14 cellular contexts compared by ENCODE assay signal in the genomic region with DNA sequence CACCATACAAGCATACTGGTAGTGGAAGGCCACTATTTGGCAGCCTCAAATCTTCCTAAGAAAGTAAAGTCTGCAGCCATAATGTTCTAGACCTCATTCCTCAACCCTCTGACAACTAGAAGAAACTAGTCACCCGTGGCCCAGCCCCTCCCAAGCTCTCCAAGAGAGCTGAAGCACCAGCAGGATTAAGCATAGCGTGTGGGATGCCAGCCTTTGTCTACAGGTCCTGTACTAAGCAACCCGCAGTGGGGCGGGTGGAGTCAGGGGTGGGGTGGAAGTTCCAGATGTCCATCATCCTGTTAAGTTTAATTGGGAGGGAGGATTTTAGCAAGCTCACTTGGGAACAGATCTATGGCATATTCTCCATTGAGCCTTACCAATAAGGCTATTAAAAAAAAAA. TPM values are rescaled to one million over a fixed set of nuclear protein-coding genes. Genes with fewer than 3 reads are reported as not detected.
DNase-seq lines count a peak whose midpoint lies in the region; ATAC-seq, FAIRE-seq and TF ChIP-seq lines count a peak whose summit lies in the region.
"Had no signal": no experiment of that assay in that cellular context is flagged by ENCODE, and none has a peak within 500 bp of the region (broad histone marks: within the 10 kb centered on the region; RNA-seq: fewer than 3 reads in every experiment).

No MANE protein-coding gene starts in this region.

- H3K27ac ChIP-seq in left ventricle myocardium inferior (replicated peaks): no peak overlapping the region
- H3K27ac ChIP-seq in upper lobe of right lung: no peak overlapping the region
- H3K27ac ChIP-seq: cardiac muscle cell, SJSA1 had no signal

- H3K9me3 ChIP-seq in left ventricle myocardium inferior (replicated peaks) (no peaks in the 10 kb centered on the region), upper lobe of right lung (no peaks in the 10 kb centered on the region)
- H3K9me3 ChIP-seq: SJSA1 had no signal

- H3K36me3 Mint-ChIP-seq in mesothelial cell of epicardium: peaks cover 10% of the 10 kb centered on the region
- peaks cover 8 to 16% of the 10 kb centered on the region in 2 donors for H3K36me3 Mint-ChIP-seq in stimulated activated naive B cell treated with anti-CD40 and anti-IgM and Interleukin-4, amounts not matched to agents 10 μg/mL and 1 μg/mL and 100 μg/mL, for 72 hours
- peaks cover 18% of the 10 kb centered on the region for H3K36me3 Mint-ChIP-seq in activated T-helper 2 cell treated with anti-CD3 and anti-CD28 coated beads, Interferon-gamma antibody, Interleukin-2, Interleukin-4, amounts not matched to agents 10 μg/mL and 5 μg/mL and 100 μg/mL, durations not matched to agents 14 hours and 24 hours and 36 hours (ENCODE audit: low read depth)

- H3K27me3 Mint-ChIP-seq in mesothelial cell of epicardium (ENCODE audit: low read depth): no peaks in the 10 kb centered on the region
- H3K27me3 Mint-ChIP-seq in stimulated activated naive B cell treated with anti-CD40 and anti-IgM and Interleukin-4, amounts not matched to agents 10 μg/mL and 1 μg/mL and 100 μg/mL, for 72 hours: no peaks in the 10 kb centered on the region
- H3K27me3 Mint-ChIP-seq in activated T-helper 2 cell treated with anti-CD3 and anti-CD28 coated beads, Interferon-gamma antibody, Interleukin-2, Interleukin-4, amounts not matched to agents 10 μg/mL and 5 μg/mL and 100 μg/mL, durations not matched to agents 14 hours and 24 hours and 36 hours (ENCODE audit: low read depth): no peaks in the 10 kb centered on the region

- H3K4me1 ChIP-seq in left ventricle myocardium inferior (peaks cover 27% of the 10 kb centered on the region), upper lobe of right lung (peaks cover 23% of the 10 kb centered on the region)
- H3K4me1 ChIP-seq: SJSA1 had no signal

- H3K4me3 ChIP-seq in left ventricle myocardium inferior: no peak overlapping the region
- no peak overlapping the region for H3K4me3 ChIP-seq in bronchial epithelial cell (ENCODE audit: low read depth, low read length)
- H3K4me3 ChIP-seq in upper lobe of right lung: no peak overlapping the region
- H3K4me3 ChIP-seq: cardiac muscle cell, SJSA1 had no signal

- ATAC-seq in left cardiac atrium (peak in 1 of 2 donors; percentile 55), upper lobe of right lung (peak; percentile 73)
- ATAC-seq in stimulated activated naive B cell treated with anti-CD40 and anti-IgM and Interleukin-4, amounts not matched to agents 10 μg/mL and 1 μg/mL and 100 μg/mL, for 72 hours (replicated peaks): no peak

- no peak overlapping the region for H3K4me3 Mint-ChIP-seq in mesothelial cell of epicardium
- H3K4me3 Mint-ChIP-seq in stimulated activated naive B cell treated with anti-CD40 and anti-IgM and Interleukin-4, amounts not matched to agents 10 μg/mL and 1 μg/mL and 100 μg/mL, for 72 hours: no peak overlapping the region
- H3K4me3 Mint-ChIP-seq in activated T-helper 2 cell treated with anti-CD3 and anti-CD28 coated beads, Interferon-gamma antibody, Interleukin-2, Interleukin-4, amounts not matched to agents 10 μg/mL and 5 μg/mL and 100 μg/mL, durations not matched to agents 14 hours and 24 hours and 36 hours (ENCODE audit: low read depth): no peak overlapping the region

- H3K27me3 ChIP-seq in left ventricle myocardium inferior (ENCODE audit: low read depth): no peaks in the 10 kb centered on the region
- H3K27me3 ChIP-seq in bronchial epithelial cell (ENCODE audit: control insufficient read depth, insufficient read depth, low read length): no peaks in the 10 kb centered on the region
- no peaks in the 10 kb centered on the region for H3K27me3 ChIP-seq in upper lobe of right lung
- H3K27me3 ChIP-seq: cardiac muscle cell, SJSA1 had no signal

- H3K4me1 Mint-ChIP-seq in mesothelial cell of epicardium: peaks cover 21% of the 10 kb centered on the region
- H3K4me1 Mint-ChIP-seq in stimulated activated naive B cell treated with anti-CD40 and anti-IgM and Interleukin-4, amounts not matched to agents 10 μg/mL and 1 μg/mL and 100 μg/mL, for 72 hours: peaks cover 5 to 21% of the 10 kb centered on the region in 2 donors
- peaks cover 26% of the 10 kb centered on the region for H3K4me1 Mint-ChIP-seq in activated T-helper 2 cell treated with anti-CD3 and anti-CD28 coated beads, Interferon-gamma antibody, Interleukin-2, Interleukin-4, amounts not matched to agents 10 μg/mL and 5 μg/mL and 100 μg/mL, durations not matched to agents 14 hours and 24 hours and 36 hours (ENCODE audit: low read depth)

- H3K9me3 Mint-ChIP-seq in mesothelial cell of epicardium: no peaks in the 10 kb centered on the region
- no peaks in the 10 kb centered on the region for H3K9me3 Mint-ChIP-seq in stimulated activated naive B cell treated with anti-CD40 and anti-IgM and Interleukin-4, amounts not matched to agents 10 μg/mL and 1 μg/mL and 100 μg/mL, for 72 hours
- H3K9me3 Mint-ChIP-seq in activated T-helper 2 cell treated with anti-CD3 and anti-CD28 coated beads, Interferon-gamma antibody, Interleukin-2, Interleukin-4, amounts not matched to agents 10 μg/mL and 5 μg/mL and 100 μg/mL, durations not matched to agents 14 hours and 24 hours and 36 hours: no peaks in the 10 kb centered on the region

- H3K36me3 ChIP-seq in left ventricle myocardium inferior: peaks cover 14% of the 10 kb centered on the region
- H3K36me3 ChIP-seq in bronchial epithelial cell (ENCODE audit: control insufficient read depth, insufficient read depth, low read length): peaks cover 2% of the 10 kb centered on the region
- H3K36me3 ChIP-seq in upper lobe of right lung: peaks cover 10% of the 10 kb centered on the region

- no peak for FAIRE-seq in bronchial epithelial cell (lab: Jason Lieb, UNC)

- intact Hi-C loops in left cardiac atrium (cut with DNase I): no loop called here
- intact Hi-C loops in left ventricle myocardium inferior (cut with micrococcal nuclease): no loop called here
- intact Hi-C loops in upper lobe of right lung (cut with DNase I): no loop called here
- intact Hi-C loops in activated T-helper 2 cell treated with anti-CD3 and anti-CD28 coated beads, Interferon-gamma antibody, Interleukin-2, Interleukin-4, amounts not matched to agents 10 μg/mL and 5 μg/mL and 100 μg/mL, durations not matched to agents 14 hours and 24 hours and 36 hours (cut with micrococcal nuclease): no loop called here

- TF ChIP-seq CTCF in left ventricle myocardium inferior (IDR thresholded peaks at IDR 0.05; ENCODE audit: borderline replicate concordance): no peak
- TF ChIP-seq CTCF in bronchial epithelial cell (IDR thresholded peaks at IDR 0.05; ENCODE audit: insufficient read depth, low read length, severe bottlenecking): no peak
- TF ChIP-seq CTCF in mesothelial cell of epicardium (IDR thresholded peaks at IDR 0.05; ENCODE audit: unreplicated experiment): no peak
- no peak for TF ChIP-seq CTCF in upper lobe of right lung (IDR thresholded peaks at IDR 0.05)

- peak overlapping the region; percentile 44 for H3K27ac Mint-ChIP-seq in mesothelial cell of epicardium
- no peak overlapping the region for H3K27ac Mint-ChIP-seq in stimulated activated naive B cell treated with anti-CD40 and anti-IgM and Interleukin-4, amounts not matched to agents 10 μg/mL and 1 μg/mL and 100 μg/mL, for 72 hours
- H3K27ac Mint-ChIP-seq in activated T-helper 2 cell treated with anti-CD3 and anti-CD28 coated beads, Interferon-gamma antibody, Interleukin-2, Interleukin-4, amounts not matched to agents 10 μg/mL and 5 μg/mL and 100 μg/mL, durations not matched to agents 14 hours and 24 hours and 36 hours: no peak overlapping the region

- DNase-seq in left cardiac atrium: peak; percentile 34
- DNase-seq in left ventricle myocardium inferior: no peak
- DNase-seq in bronchial epithelial cell (ENCODE audit: low read depth): peak; percentile 15
- DNase-seq in mesothelial cell of epicardium (ENCODE audit: low spot score in 2 of 2, unreplicated experiment in 2 of 2): no peak
- peak; percentile 70 for DNase-seq in upper lobe of right lung
- no peak for DNase-seq in stimulated activated naive B cell treated with anti-CD40 and anti-IgM and Interleukin-4, amounts not matched to agents 10 μg/mL and 1 μg/mL and 100 μg/mL, for 72 hours
- no peak for DNase-seq in RKO (ENCODE audit: low spot score)
- DNase-seq in activated T-helper 2 cell treated with anti-CD3 and anti-CD28 coated beads, Interferon-gamma antibody, Interleukin-2, Interleukin-4, amounts not matched to agents 10 μg/mL and 5 μg/mL and 100 μg/mL, durations not matched to agents 14 hours and 24 hours and 36 hours (ENCODE audit: low spot score): no peak
- DNase-seq: activated naive CD4-positive, alpha-beta T cell; COR-L47; MV-4-11; NCI-H2171 treated with DMSO at 0.1 percent for 48 hours had no signal

RNA-seq across cellular contexts. Expression of gene SLC11A2, which starts 14.2 kb away (rescaled TPM):
- 10 to 100 TPM; 47.7 to 56.9 TPM for total RNA-seq in left cardiac atrium
- 25.1 TPM for total RNA-seq in left ventricle myocardium inferior
- total RNA-seq in bronchial epithelial cell: 42.5 and 42.9 TPM in 2 replicates
- 112 to 123 TPM (median 117 TPM) in 3 replicates for total RNA-seq in mesothelial cell of epicardium
- total RNA-seq in upper lobe of right lung: 96.8 TPM
- 56.6 and 62.9 TPM in 2 replicates for total RNA-seq in activated T-helper 2 cell treated with anti-CD3 and anti-CD28 coated beads, Interferon-gamma antibody, Interleukin-2, Interleukin-4, amounts not matched to agents 10 μg/mL and 5 μg/mL and 100 μg/mL, durations not matched to agents 14 hours and 24 hours and 36 hours

RNA-seq across cellular contexts. Expression of gene LETMD1, which starts 36.2 kb away (rescaled TPM):
- total RNA-seq in left cardiac atrium (10 to 100 TPM; 23.7 to 26.7 TPM), left ventricle myocardium inferior (20.6 TPM), bronchial epithelial cell (41.2 and 67.9 TPM in 2 replicates), mesothelial cell of epicardium (71.8 to 77.0 TPM (median 74.4 TPM) in 3 replicates), upper lobe of right lung (71.6 TPM)
- 61.0 and 63.1 TPM in 2 replicates for total RNA-seq in activated T-helper 2 cell treated with anti-CD3 and anti-CD28 coated beads, Interferon-gamma antibody, Interleukin-2, Interleukin-4, amounts not matched to agents 10 μg/mL and 5 μg/mL and 100 μg/mL, durations not matched to agents 14 hours and 24 hours and 36 hours

RNA-seq across cellular contexts. Expression of gene HIGD1C, which starts 59.6 kb away (rescaled TPM):
- total RNA-seq in left cardiac atrium (not detected), left ventricle myocardium inferior (not detected), bronchial epithelial cell (not detected in 2 replicates), mesothelial cell of epicardium (not detected in 3 replicates), upper lobe of right lung (not detected)
- not detected in 2 replicates for total RNA-seq in activated T-helper 2 cell treated with anti-CD3 and anti-CD28 coated beads, Interferon-gamma antibody, Interleukin-2, Interleukin-4, amounts not matched to agents 10 μg/mL and 5 μg/mL and 100 μg/mL, durations not matched to agents 14 hours and 24 hours and 36 hours
- total RNA-seq: cardiac muscle cell, SJSA1 had no signal

Comparison
In these comparisons a context has a peak if more than half of its experiments do, and no peak if none do; other contexts are left out.
1. DNase-seq: peak in left cardiac atrium (single experiment), bronchial epithelial cell (single experiment) and upper lobe of right lung (single experiment); none in left ventricle myocardium inferior (single experiment), mesothelial cell of epicardium (0 of 2), stimulated activated naive B cell treated with anti-CD40 and anti-IgM and Interleukin-4, amounts not matched to agents 10 μg/mL and 1 μg/mL and 100 μg/mL, for 72 hours (single experiment), RKO (single experiment) and activated T-helper 2 cell treated with anti-CD3 and anti-CD28 coated beads, Interferon-gamma antibody, Interleukin-2, Interleukin-4, amounts not matched to agents 10 μg/mL and 5 μg/mL and 100 μg/mL, durations not matched to agents 14 hours and 24 hours and 36 hours (single experiment).